1 cellular context compared by ENCODE assay signal in genomic region chr1:203084588-203085527, GRCh38.
A peak's percentile ranks its signal among the peaks of the same experiment; 100 is the strongest.
TF ChIP-seq lines count a peak whose summit lies in the region.

No MANE protein-coding gene starts in this region.

TF ChIP-seq in GM12878, 131 proteins besides CTCF, POLR2A, EP300 and RAD21:
- no peak for TF ChIP-seq POLR2AphosphoS2 (IDR thresholded peaks at IDR 0.05; ENCODE audit: low read depth, low read length)
- TF ChIP-seq SMC3 (IDR thresholded peaks at IDR 0.05; ENCODE audit: borderline replicate concordance, low read length) = peak; percentile 30; the same call in 1 of the 2 replicates
- no peak for TF ChIP-seq CBFB (IDR thresholded peaks at IDR 0.05; ENCODE audit: low read depth)
- no peak for TF ChIP-seq RELA (IDR thresholded peaks at IDR 0.05; ENCODE audit: borderline replicate concordance, partially characterized antibody)
- no peak for TF ChIP-seq E2F8 (IDR thresholded peaks at IDR 0.05; ENCODE audit: low read depth, partially characterized antibody)
